Comparison of ENCODE assay signal across 8 cellular contexts in genomic region chr14:69657961-69658360, GRCh38. TPM values are rescaled to one million over a fixed set of nuclear protein-coding genes. Genes with fewer than 3 reads are reported as not detected.
A peak's percentile ranks its signal among the peaks of the same experiment; 100 is the strongest.
DNase-seq lines count a peak whose midpoint lies in the region; ATAC-seq and TF ChIP-seq lines count a peak whose summit lies in the region.

No MANE protein-coding gene starts in this region.

- no peak for ATAC-seq in stimulated activated naive CD8-positive, alpha-beta T cell treated with anti-CD3 and anti-CD28 coated beads, Interleukin-15, amount 100 ng/mL, for 72 hours

- peak overlapping the region; percentile 84 for H3K27ac Mint-ChIP-seq in osteocyte (ENCODE audit: unreplicated experiment)
- peak overlapping the region in 1 of 2 donors; percentile 9 for H3K27ac Mint-ChIP-seq in stimulated activated naive CD8-positive, alpha-beta T cell treated with anti-CD3 and anti-CD28 coated beads, Interleukin-15, amount 100 ng/mL, for 72 hours

- peaks cover 56% of the 10 kb centered on the region for H3K79me2 ChIP-seq in OCI-LY1 (ENCODE audit: insufficient read depth, low read length)

- H3K27me3 Mint-ChIP-seq in osteocyte (ENCODE audit: unreplicated experiment) = no peaks in the 10 kb centered on the region
- no peaks in the 10 kb centered on the region for H3K27me3 Mint-ChIP-seq in stimulated activated naive CD8-positive, alpha-beta T cell treated with anti-CD3 and anti-CD28 coated beads, Interleukin-15, amount 100 ng/mL, for 72 hours

- H4K20me1 ChIP-seq in OCI-LY1 (ENCODE audit: insufficient read depth, low read length) = no peaks in the 10 kb centered on the region

- H3K4me3 ChIP-seq in H7 (ENCODE audit: insufficient read depth, low read depth, low read length) = no peak overlapping the region
- H3K4me3 ChIP-seq in OCI-LY1 (ENCODE audit: low read depth, low read length, poor library complexity, severe bottlenecking) = no peak overlapping the region

- H3K4me3 Mint-ChIP-seq in osteocyte (ENCODE audit: unreplicated experiment) = no peak overlapping the region
- peak overlapping the region in 1 of 2 donors; percentile 46 for H3K4me3 Mint-ChIP-seq in stimulated activated naive CD8-positive, alpha-beta T cell treated with anti-CD3 and anti-CD28 coated beads, Interleukin-15, amount 100 ng/mL, for 72 hours

- peaks cover 73% of the 10 kb centered on the region for H3K4me1 ChIP-seq in OCI-LY1 (ENCODE audit: insufficient read depth, low read length, severe bottlenecking)

- peaks cover 11% of the 10 kb centered on the region for H3K36me3 Mint-ChIP-seq in osteocyte (ENCODE audit: unreplicated experiment)

- H3K9me3 Mint-ChIP-seq in osteocyte (ENCODE audit: unreplicated experiment) = no peaks in the 10 kb centered on the region
- no peaks in the 10 kb centered on the region for H3K9me3 Mint-ChIP-seq in stimulated activated naive CD8-positive, alpha-beta T cell treated with anti-CD3 and anti-CD28 coated beads, Interleukin-15, amount 100 ng/mL, for 72 hours

- no peaks in the 10 kb centered on the region for H3K9me3 ChIP-seq in OCI-LY1 (ENCODE audit: low read length)

- TF ChIP-seq CTCF in OCI-LY1 (IDR thresholded peaks at IDR 0.05; ENCODE audit: low read length) (no peak), osteocyte (IDR thresholded peaks at IDR 0.05) (no peak)

- no peak overlapping the region for H3K9ac ChIP-seq in OCI-LY1 (ENCODE audit: low read length)

- H3K27me3 ChIP-seq in H7 (ENCODE audit: control insufficient read depth, insufficient read depth, low read length) = no peaks in the 10 kb centered on the region
- H3K27me3 ChIP-seq in OCI-LY1 (ENCODE audit: insufficient read depth, low read length) = no peaks in the 10 kb centered on the region

- H3F3A ChIP-seq in OCI-LY1 (ENCODE audit: insufficient read depth, low read length) = no peaks in the 10 kb centered on the region

- no peaks in the 10 kb centered on the region for H3K9me2 ChIP-seq in OCI-LY1 (ENCODE audit: low read depth, low read length)

- H3K4me2 ChIP-seq in OCI-LY1 (ENCODE audit: low read length) = no peak overlapping the region

- H3K27ac ChIP-seq in OCI-LY1 (ENCODE audit: low read depth, low read length, poor library complexity, severe bottlenecking) = peak overlapping the region; percentile 60

- H3K36me3 ChIP-seq in H7 (replicated peaks; ENCODE audit: control insufficient read depth, insufficient read depth, low read length) (no peaks in the 10 kb centered on the region), OCI-LY1 (ENCODE audit: insufficient read depth, low read length) (peaks cover 55% of the 10 kb centered on the region)

- H2AFZ ChIP-seq in OCI-LY1 (ENCODE audit: low read length) = no peak overlapping the region

- peaks cover 49% of the 10 kb centered on the region for H3K4me1 Mint-ChIP-seq in osteocyte (ENCODE audit: unreplicated experiment)
- H3K4me1 Mint-ChIP-seq in stimulated activated naive CD8-positive, alpha-beta T cell treated with anti-CD3 and anti-CD28 coated beads, Interleukin-15, amount 100 ng/mL, for 72 hours = peaks cover 67% of the 10 kb centered on the region

- peak; percentile 27 for DNase-seq in H7
- DNase-seq in fibroblast of the conjunctiva (ENCODE audit: low read depth) = peak; percentile 28
- DNase-seq in osteocyte (ENCODE audit: extremely low spot score, unreplicated experiment) = no peak
- no peak for DNase-seq in 8988T
- no peak for DNase-seq in NCI-H446 (lab: John Stamatoyannopoulos, UW)
- no peak for DNase-seq in stimulated activated naive CD8-positive, alpha-beta T cell treated with anti-CD3 and anti-CD28 coated beads, Interleukin-15, amount 100 ng/mL, for 72 hours
- DNase-seq in pons (ENCODE audit: low spot score) = no peak

RNA-seq across cellular contexts. Expression of gene SUSD6, which starts 46.6 kb away (rescaled TPM):
- 0.70 and 1.1 TPM in 2 replicates for total RNA-seq in H7 (2014; rRNA removed; shearing (Covaris generic))
- total RNA-seq in osteocyte = 30.6 and 31.2 TPM in 2 replicates

Comparison
In these comparisons a context has a peak if more than half of its experiments do, and no peak if none do; other contexts are left out.
1. DNase-seq: peak in H7 (single experiment) and fibroblast of the conjunctiva (single experiment); none in osteocyte (single experiment), 8988T (single experiment), NCI-H446 (0 of 2), stimulated activated naive CD8-positive, alpha-beta T cell treated with anti-CD3 and anti-CD28 coated beads, Interleukin-15, amount 100 ng/mL, for 72 hours (0 of 2) and pons (single experiment).
2. RNA of gene SUSD6, which starts 46.6 kb away (total RNA-seq): 30.6 to 31.2 TPM in osteocyte; 0.70 to 1.1 TPM in H7; every median in the first group is over 10 times any median in the second.